32 cellular contexts compared by ENCODE assay signal in genomic region chr11:118806400-118806799, GRCh38.
"Had no signal": no experiment of that assay in that cellular context is flagged by ENCODE, and none has a peak within 500 bp of the region (broad histone marks: within the 10 kb centered on the region; RNA-seq: fewer than 3 reads in every experiment).

No MANE protein-coding gene starts in this region.

- DNase-seq: activated CD4-positive, alpha-beta T cell treated with anti-CD3 and anti-CD28 coated beads, Interleukin-2, amount 10 ng/mL, durations not matched to agents 24 days and 14 days; activated CD4-positive, alpha-beta T cell treated with anti-CD3 and anti-CD28 coated beads, Interleukin-2, amount 50 U/mL, for 4 hours; activated CD8-positive, alpha-beta T cell treated with anti-CD3 and anti-CD28 coated beads for 36 hours; activated effector memory CD4-positive, alpha-beta T cell treated with anti-CD3 and anti-CD28 coated beads, Interleukin-2, amount 50 U/mL, for 16 hours; activated naive CD4-positive, alpha-beta T cell; activated naive CD4-positive, alpha-beta T cell treated with anti-CD3 and anti-CD28 coated beads, Interleukin-2, amount 50 U/mL, for 16 hours; activated naive CD8-positive, alpha-beta T cell treated with anti-CD3 and anti-CD28 coated beads for 36 hours; activated T-cell treated with anti-CD3 and anti-CD28 coated beads, Interleukin-2, amount 50 U/mL, for 1 hour; activated T-cell treated with anti-CD3 and anti-CD28 coated beads, Interleukin-2, amount 50 U/mL, for 72 hours; amniotic stem cell; aorta; Kasumi-1; MM.1S; MV-4-11; NCI-H1092; NCI-H1436 treated with DMSO at 0.1 percent for 48 hours; NCI-H1694 treated with DMSO at 0.1 percent for 48 hours; NCI-H2081; NCI-H2171 treated with DMSO at 0.1 percent for 48 hours; NCI-H2227 treated with DMSO at 0.1 percent for 48 hours; NCI-H69; NCI-H82; NK-92 treated with Interleukin-12 subunit alpha and Interleukin-12 subunit beta, amount 100 ng/mL, for 24 hours; PC-3; Peyer's patch; RPMI8226; SHP77 treated with DMSO at 0.1 percent for 48 hours; SK-N-SH had no signal

- H3K9me3 Mint-ChIP-seq: activated CD4-positive, alpha-beta T cell treated with anti-CD3 and anti-CD28 coated beads, Interleukin-2, amount 10 ng/mL, durations not matched to agents 24 days and 14 days; activated CD8-positive, alpha-beta T cell treated with anti-CD3 and anti-CD28 coated beads for 36 hours; activated naive CD8-positive, alpha-beta T cell treated with anti-CD3 and anti-CD28 coated beads for 36 hours; activated T-cell treated with anti-CD3 and anti-CD28 coated beads, Interleukin-2, amount 50 U/mL, for 72 hours; activated T-helper 17 cell treated with anti-CD3 and anti-CD28 coated beads, Interleukin-2, amount 50 U/mL, for 72 hours; T-helper 1 cell treated with Interleukin-12 subunit alpha and Interleukin-12 subunit beta and Interleukin-4 antibody, amounts not matched to agents 30 μg/mL and 1 μg/mL, for 36 hours; T-helper 2 cell treated with Interferon-gamma antibody and Interleukin-4, amounts not matched to agents 5 μg/mL and 100 μg/mL, for 36 hours had no signal

- H3K36me3 Mint-ChIP-seq: activated naive CD8-positive, alpha-beta T cell treated with anti-CD3 and anti-CD28 coated beads for 36 hours had no signal

- H3K4me1 ChIP-seq: Peyer's patch, SJSA1 had no signal

- H3K27me3 ChIP-seq: Peyer's patch, SJSA1 had no signal

- H3K4me1 Mint-ChIP-seq: activated CD4-positive, alpha-beta T cell treated with anti-CD3 and anti-CD28 coated beads, Interleukin-2, amount 10 ng/mL, durations not matched to agents 24 days and 14 days; activated T-helper 17 cell treated with anti-CD3 and anti-CD28 coated beads, Interleukin-2, amount 50 U/mL, for 72 hours had no signal

- H3K27me3 Mint-ChIP-seq: activated CD8-positive, alpha-beta T cell treated with anti-CD3 and anti-CD28 coated beads for 36 hours; activated naive CD8-positive, alpha-beta T cell treated with anti-CD3 and anti-CD28 coated beads for 36 hours; activated T-helper 17 cell treated with anti-CD3 and anti-CD28 coated beads, Interleukin-2, amount 50 U/mL, for 72 hours had no signal

- H3K4me3 Mint-ChIP-seq: activated CD4-positive, alpha-beta T cell treated with anti-CD3 and anti-CD28 coated beads, Interleukin-2, amount 10 ng/mL, durations not matched to agents 24 days and 14 days; activated CD8-positive, alpha-beta T cell treated with anti-CD3 and anti-CD28 coated beads for 36 hours; activated naive CD8-positive, alpha-beta T cell treated with anti-CD3 and anti-CD28 coated beads for 36 hours; activated T-cell treated with anti-CD3 and anti-CD28 coated beads, Interleukin-2, amount 50 U/mL, for 72 hours; activated T-helper 17 cell treated with anti-CD3 and anti-CD28 coated beads, Interleukin-2, amount 50 U/mL, for 72 hours; T-helper 1 cell treated with Interleukin-12 subunit alpha and Interleukin-12 subunit beta and Interleukin-4 antibody, amounts not matched to agents 30 μg/mL and 1 μg/mL, for 36 hours; T-helper 2 cell treated with Interferon-gamma antibody and Interleukin-4, amounts not matched to agents 5 μg/mL and 100 μg/mL, for 36 hours had no signal

- H3K36me3 ChIP-seq: Peyer's patch, SJSA1 had no signal

- H3K4me3 ChIP-seq: Peyer's patch, SJSA1 had no signal

- H3K4me2 ChIP-seq: SK-N-SH had no signal

- H3K9me3 ChIP-seq: Peyer's patch, SJSA1, SK-N-SH had no signal

- ATAC-seq: activated CD8-positive, alpha-beta T cell treated with anti-CD3 and anti-CD28 coated beads for 36 hours; activated T-cell treated with anti-CD3 and anti-CD28 coated beads, Interleukin-2, amount 50 U/mL, for 72 hours; activated T-helper 17 cell treated with anti-CD3 and anti-CD28 coated beads, Interleukin-2, amount 50 U/mL, for 72 hours; PC-3 had no signal

- H3K27ac ChIP-seq: Peyer's patch, SJSA1 had no signal

- H3K9me2 ChIP-seq: SK-N-SH had no signal

- H3K27ac Mint-ChIP-seq: activated CD4-positive, alpha-beta T cell treated with anti-CD3 and anti-CD28 coated beads, Interleukin-2, amount 10 ng/mL, durations not matched to agents 24 days and 14 days; activated CD8-positive, alpha-beta T cell treated with anti-CD3 and anti-CD28 coated beads for 36 hours; activated naive CD8-positive, alpha-beta T cell treated with anti-CD3 and anti-CD28 coated beads for 36 hours; activated T-cell treated with anti-CD3 and anti-CD28 coated beads, Interleukin-2, amount 50 U/mL, for 72 hours; activated T-helper 17 cell treated with anti-CD3 and anti-CD28 coated beads, Interleukin-2, amount 50 U/mL, for 72 hours; T-helper 1 cell treated with Interleukin-12 subunit alpha and Interleukin-12 subunit beta and Interleukin-4 antibody, amounts not matched to agents 30 μg/mL and 1 μg/mL, for 36 hours; T-helper 2 cell treated with Interferon-gamma antibody and Interleukin-4, amounts not matched to agents 5 μg/mL and 100 μg/mL, for 36 hours had no signal
